8 cellular contexts compared by ENCODE assay signal in the genomic region with DNA sequence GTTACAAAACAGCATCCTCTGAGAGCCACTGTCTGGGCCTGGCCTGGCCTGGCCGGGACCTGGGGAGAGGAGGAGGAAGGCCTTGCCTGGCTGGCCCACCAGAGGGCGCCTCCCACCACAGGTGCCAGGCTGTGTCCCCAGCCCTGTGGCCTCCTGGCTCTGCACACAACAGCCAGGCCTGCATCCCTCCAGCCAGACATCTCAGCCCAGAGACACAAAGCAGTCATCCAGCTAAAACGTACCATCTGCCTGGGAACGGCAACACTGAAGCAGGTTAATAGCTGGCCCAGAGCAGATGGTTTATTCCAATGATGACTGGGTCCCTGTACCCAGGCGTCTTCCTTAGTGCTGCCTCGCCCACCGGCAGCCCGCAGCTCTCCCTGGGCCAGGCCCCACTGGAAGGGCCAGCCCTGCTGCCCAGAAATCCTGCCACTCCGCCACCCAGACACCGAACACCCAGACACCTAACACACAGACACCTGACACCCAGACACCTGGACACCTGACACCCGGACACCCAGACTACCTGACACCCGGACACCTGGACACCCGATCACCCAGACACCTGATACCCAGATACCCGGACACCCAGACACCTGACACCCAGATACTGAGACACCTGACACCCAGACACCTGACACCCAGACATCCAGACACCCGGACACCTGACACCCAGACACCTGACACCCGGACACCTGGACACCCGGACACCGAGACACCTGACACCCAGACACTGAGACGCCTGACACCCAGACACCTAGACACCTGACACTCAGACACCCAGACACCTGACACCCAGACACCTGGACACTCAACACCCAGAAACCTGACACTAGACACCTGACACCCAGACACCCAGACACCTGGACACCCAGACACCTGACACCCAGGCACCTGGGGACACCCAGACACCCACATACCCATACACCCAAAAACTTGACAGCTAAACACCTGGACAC. TPM values are rescaled to one million over a fixed set of nuclear protein-coding genes. Genes with fewer than 3 reads are reported as not detected.
DNase-seq lines count a peak whose midpoint lies in the region; ATAC-seq and TF ChIP-seq lines count a peak whose summit lies in the region.

No MANE protein-coding gene starts in this region.

- H3K27ac Mint-ChIP-seq in nephron progenitor cell = peak overlapping the region; percentile 59

- H3K36me3 Mint-ChIP-seq in nephron progenitor cell (ENCODE audit: low read depth) = no peaks in the 10 kb centered on the region

- H3K4me3 ChIP-seq in fibroblast of lung (replicated peaks in 1 of 4; ENCODE audit: control extremely low read depth in 1 of 4, insufficient read depth in 1 of 4, low read depth in 3 of 4, low read length in 4 of 4) (no peak overlapping the region), subcutaneous abdominal adipose tissue (ENCODE audit: low read depth in 1 of 5, low read length in 5 of 5) (no peak overlapping the region)

- no peak overlapping the region for H3K9ac ChIP-seq in fibroblast of lung (ENCODE audit: insufficient read depth, low read length)
- H3K9ac ChIP-seq in subcutaneous abdominal adipose tissue (ENCODE audit: low read length in 5 of 5) = peak overlapping the region in 1 of 5 donors; percentile 11

- H3K9me3 ChIP-seq in fibroblast of lung (ENCODE audit: control insufficient read depth, insufficient read depth, low read depth, low read length) (no peaks in the 10 kb centered on the region), subcutaneous abdominal adipose tissue (ENCODE audit: control insufficient read depth in 5 of 5, low read length in 5 of 5) (peaks cover 4 to 9% (median 6%) of the 10 kb centered on the region in 5 donors)

- H3K27me3 ChIP-seq in fibroblast of lung (ENCODE audit: control insufficient read depth, insufficient read depth, low read length) = no peaks in the 10 kb centered on the region
- H3K27me3 ChIP-seq in subcutaneous abdominal adipose tissue (ENCODE audit: control insufficient read depth in 5 of 5, insufficient read depth in 4 of 5, low read length in 5 of 5) = no peaks in the 10 kb centered on the region

- H3K4me1 ChIP-seq in fibroblast of lung (ENCODE audit: control insufficient read depth, extremely low read depth, insufficient read depth, low read length) (no peaks in the 10 kb centered on the region), subcutaneous abdominal adipose tissue (ENCODE audit: control insufficient read depth in 5 of 5, insufficient read depth in 5 of 5, low read length in 5 of 5) (peaks cover 3 to 12% (median 7%) of the 10 kb centered on the region in 5 donors)

- TF ChIP-seq CTCF in fibroblast of lung (conservative IDR thresholded peaks at IDR 0.05 in 1 of 2, IDR thresholded peaks at IDR 0.05 in 1 of 2; ENCODE audit: low read depth in 1 of 2, low read length in 2 of 2) (peak; percentile 77 to 91), nephron progenitor cell (IDR thresholded peaks at IDR 0.05) (peak; percentile 90)

- H3K4me3 Mint-ChIP-seq in nephron progenitor cell = no peak overlapping the region

- H3K27me3 Mint-ChIP-seq in nephron progenitor cell (ENCODE audit: low read depth, poor library complexity) = peaks cover 4% of the 10 kb centered on the region

- H4K20me1 ChIP-seq in fibroblast of lung (ENCODE audit: control insufficient read depth, extremely low read depth, insufficient read depth, low read length) = no peaks in the 10 kb centered on the region

- DNase-seq in C1 segment of cervical spinal cord (lab: John Stamatoyannopoulos, UW) (peak in 13 of 14 donors; percentile 39 to 94 (median 77)), activated T-helper 1 cell treated with Interleukin-2 at 50 U/mL for 16 hours (ENCODE audit: low read depth) (peak; percentile 71), fibroblast of lung (ENCODE audit: low read depth in 2 of 2) (peak; percentile 51 to 71), nephron progenitor cell (peak; percentile 87)

- no peak overlapping the region for H2AFZ ChIP-seq in fibroblast of lung (ENCODE audit: low read length)

- no peaks in the 10 kb centered on the region for H3K36me3 ChIP-seq in fibroblast of lung (ENCODE audit: control insufficient read depth, insufficient read depth, low read length)
- no peaks in the 10 kb centered on the region for H3K36me3 ChIP-seq in subcutaneous abdominal adipose tissue (ENCODE audit: control insufficient read depth in 5 of 5, insufficient read depth in 5 of 5, low read length in 5 of 5)

- H3K79me2 ChIP-seq in fibroblast of lung (ENCODE audit: control insufficient read depth, insufficient read depth, low read length) = no peaks in the 10 kb centered on the region

- H3K4me2 ChIP-seq in fibroblast of lung (ENCODE audit: extremely low read depth, insufficient read depth, low read length) = no peak overlapping the region

- H3K9me3 Mint-ChIP-seq in nephron progenitor cell = no peaks in the 10 kb centered on the region

- peaks cover 34% of the 10 kb centered on the region for H3K4me1 Mint-ChIP-seq in nephron progenitor cell

- peak; percentile 84 for ATAC-seq in GM19324 (IDR thresholded peaks at IDR 0.05; ENCODE audit: low FRiP score, unreplicated experiment)
- ATAC-seq in HG03469 (IDR thresholded peaks at IDR 0.05; ENCODE audit: unreplicated experiment) = peak; percentile 90

- H3K27ac ChIP-seq in fibroblast of lung (ENCODE audit: insufficient read depth, low read length) = no peak overlapping the region
- H3K27ac ChIP-seq in subcutaneous abdominal adipose tissue (ENCODE audit: low read depth, low read length) = peak overlapping the region; percentile 10

TF ChIP-seq in PFSK-1, 5 proteins besides CTCF, POLR2A, EP300 and RAD21:
- TF ChIP-seq POLR2AphosphoS5 (IDR thresholded peaks at IDR 0.05; ENCODE audit: low read depth, low read length) = no peak
- TF ChIP-seq FOXP2 (optimal IDR thresholded peaks at IDR 0.05; ENCODE audit: borderline replicate concordance, extremely low read depth, extremely low read length, insufficient read depth) = peak; percentile 87

RNA-seq across cellular contexts. Expression of a gene that starts 20.1 kb away (rescaled TPM):
- polyA plus RNA-seq in PFSK-1 (2012; ENCODE audit: insufficient read length, low read depth) = 23.1 TPM
- total RNA-seq in fibroblast of lung = 23.1 and 26.8 TPM in 2 replicates
- polyA plus RNA-seq in fibroblast of lung = 18.0 and 25.4 TPM in 2 replicates
- 20.5 and 25.4 TPM in 2 replicates for polyA plus RNA-seq in fibroblast of lung (2012)
- 12.0 and 21.6 TPM in 2 replicates for polyA minus RNA-seq in fibroblast of lung (ENCODE audit: low replicate concordance)

RNA-seq across cellular contexts. Expression of a gene that starts 29.7 kb away (rescaled TPM):
- 19.5 TPM for polyA plus RNA-seq in PFSK-1 (2012; ENCODE audit: insufficient read length, low read depth)
- 50.1 and 72.5 TPM in 2 replicates for total RNA-seq in fibroblast of lung
- 5.2 and 7.7 TPM in 2 replicates for polyA plus RNA-seq in fibroblast of lung
- 8.6 and 15.4 TPM in 2 replicates for polyA plus RNA-seq in fibroblast of lung (2012)
- polyA minus RNA-seq in fibroblast of lung (ENCODE audit: low replicate concordance) = 11.3 and 23.3 TPM in 2 replicates
